ENCODE assay signal across 8 cellular contexts in genomic region chr5:81751009-81751835, GRCh38. TPM values are rescaled to one million over a fixed set of nuclear protein-coding genes. Genes with fewer than 3 reads are reported as not detected.
DNase-seq lines count a peak whose midpoint lies in the region; ATAC-seq lines count a peak whose summit lies in the region.

TSS of gene SSBP2 (minus strand) at chr5:81751097. CDS start at chr5:81751042, 55 bp downstream.

- CTCF ChIA-PET in activated CD4-positive, alpha-beta T cell treated with anti-CD3 and anti-CD28 coated beads, Interleukin-2, amount 10 ng/mL, durations not matched to agents 7 days and 5 days (lab: Charles Lee): interaction anchor here (0.7 to 1.5 kb wide), 9 partner anchors 9 to 452 kb away, joined by 3 to 11 read pairs (median 3); no protein-coding TSS in a partner anchor

- POLR2A ChIA-PET in activated CD4-positive, alpha-beta T cell treated with anti-CD3 and anti-CD28 coated beads, Interleukin-2, amount 10 ng/mL, durations not matched to agents 7 days and 5 days (lab: Charles Lee): interaction anchor here (1.3 to 2.4 kb wide), 3 partner anchors 32 to 213 kb away, joined by 4 to 37 read pairs (median 4); no protein-coding TSS in a partner anchor

- no peaks in the 10 kb centered on the region for H3K9me3 Mint-ChIP-seq in activated CD4-positive, alpha-beta T cell treated with anti-CD3 and anti-CD28 coated beads, Interleukin-2, amount 10 ng/mL, durations not matched to agents 7 days and 5 days

- peaks cover 7% of the 10 kb centered on the region for H3K27me3 Mint-ChIP-seq in activated CD4-positive, alpha-beta T cell treated with anti-CD3 and anti-CD28 coated beads, Interleukin-2, amount 10 ng/mL, durations not matched to agents 7 days and 5 days

- peak; percentile 66 for ATAC-seq in GM19328 (IDR thresholded peaks at IDR 0.05; ENCODE audit: unreplicated experiment)
- peak; percentile 51 for ATAC-seq in HG03469 (IDR thresholded peaks at IDR 0.05; ENCODE audit: unreplicated experiment)
- ATAC-seq in left lobe of liver: peak; percentile 90

- H3K4me3 Mint-ChIP-seq in activated CD4-positive, alpha-beta T cell treated with anti-CD3 and anti-CD28 coated beads, Interleukin-2, amount 10 ng/mL, durations not matched to agents 7 days and 5 days: peak within 1 kb of the TSS; percentile 95

- H3K36me3 Mint-ChIP-seq in activated CD4-positive, alpha-beta T cell treated with anti-CD3 and anti-CD28 coated beads, Interleukin-2, amount 10 ng/mL, durations not matched to agents 7 days and 5 days (ENCODE audit: low read depth): peaks cover 8% of the 10 kb centered on the region

- H3K4me1 Mint-ChIP-seq in activated CD4-positive, alpha-beta T cell treated with anti-CD3 and anti-CD28 coated beads, Interleukin-2, amount 10 ng/mL, durations not matched to agents 7 days and 5 days: peaks cover 36% of the 10 kb centered on the region

- H3K27ac Mint-ChIP-seq in activated CD4-positive, alpha-beta T cell treated with anti-CD3 and anti-CD28 coated beads, Interleukin-2, amount 10 ng/mL, durations not matched to agents 7 days and 5 days: peak within 1 kb of the TSS; percentile 97

- DNase-seq in C1 segment of cervical spinal cord (lab: John Stamatoyannopoulos, UW) (peak; percentile 90 to 100 (median 100)), NCI-H526 (lab: John Stamatoyannopoulos, UW) (peak; percentile 91 to 97), cortex of kidney (lab: John Stamatoyannopoulos, UW) (peak; percentile 75), left lobe of liver (ENCODE audit: low spot score) (peak; percentile 99)
- DNase-seq in activated CD4-positive, alpha-beta T cell treated with anti-CD3 and anti-CD28 coated beads, Interleukin-2, amount 10 ng/mL, durations not matched to agents 7 days and 5 days: peak; percentile 99
- DNase-seq in stimulated activated CD4-positive, alpha-beta T cell treated with anti-CD3 and anti-CD28 coated beads, Interleukin-2, amount 100 ng/mL, for 24 hours: peak; percentile 98 to 99

RNA-seq across cellular contexts. Expression of gene SSBP2, which starts in this region (rescaled TPM):
- total RNA-seq in activated CD4-positive, alpha-beta T cell treated with anti-CD3 and anti-CD28 coated beads, Interleukin-2, amount 10 ng/mL, durations not matched to agents 7 days and 5 days: 10 to 100 TPM; 48.2 to 50.6 TPM
- total RNA-seq in left lobe of liver: 3.8 TPM

Comparison
In these comparisons a context has a peak if more than half of its experiments do, and no peak if none do; other contexts are left out.
1. Peak in every context shown above with its lines: DNase-seq and ATAC-seq.
2. RNA of gene SSBP2 (total RNA-seq): 48.2 to 50.6 TPM in activated CD4-positive, alpha-beta T cell treated with anti-CD3 and anti-CD28 coated beads, Interleukin-2, amount 10 ng/mL, durations not matched to agents 7 days and 5 days; 3.8 TPM in left lobe of liver (single experiment); every median in the first group is over 10 times any median in the second.